Comparison of ENCODE assay signal across 9 cellular contexts in the genomic region with DNA sequence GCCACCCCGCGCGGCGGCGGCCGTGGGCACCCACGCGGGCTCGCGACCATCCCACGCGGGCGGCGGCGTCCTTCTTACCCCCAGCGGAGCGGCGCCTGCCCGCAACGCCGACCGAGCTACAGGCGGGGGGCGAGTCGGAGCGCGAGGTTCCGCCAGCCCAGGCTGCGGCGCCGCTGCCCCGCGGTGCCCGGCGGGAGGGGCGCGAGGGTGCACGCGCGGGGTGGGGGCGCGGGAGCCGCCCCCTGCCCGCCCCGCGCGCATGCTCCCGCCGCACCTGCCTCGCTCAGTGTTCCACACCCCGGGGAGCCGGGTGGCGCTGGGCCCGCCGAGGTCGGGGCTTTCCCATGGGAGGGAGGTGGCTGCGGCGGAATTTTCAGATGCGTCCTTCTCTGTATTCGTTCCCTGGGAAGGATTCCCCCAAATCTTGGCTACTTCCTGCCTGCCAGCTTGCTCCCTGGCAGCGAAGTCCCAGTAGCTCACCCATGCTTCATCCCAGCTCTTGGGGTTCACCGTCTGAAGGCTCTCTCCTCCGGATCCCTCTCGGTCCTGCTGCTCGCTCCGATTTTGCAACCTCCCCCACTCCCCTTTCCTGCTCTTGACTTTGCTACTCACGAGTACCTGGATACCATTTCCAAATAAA. TPM values are rescaled to one million over a fixed set of nuclear protein-coding genes. Genes with fewer than 3 reads are reported as not detected.
DNase-seq lines count a peak whose midpoint lies in the region; ATAC-seq, FAIRE-seq and TF ChIP-seq lines count a peak whose summit lies in the region.
"Had no signal": no experiment of that assay in that cellular context is flagged by ENCODE, and none has a peak within 500 bp of the region (broad histone marks: within the 10 kb centered on the region; RNA-seq: fewer than 3 reads in every experiment).

TSS of gene L3MBTL4 (minus strand) at position 189 of the 640 bp plus-strand sequence. CDS start 103,286 bp downstream, outside the sequence.

- WGBS in transverse colon (ENCODE audit: low coverage in 1 of 2), 2 donors: 4 to 20% methylated on average over 4 to 15 of the region's 67 CpGs

- TF ChIP-seq POLR2A in transverse colon (IDR thresholded peaks at IDR 0.05): no peak

- no peak for DNase-seq in activated T-cell treated with anti-CD3 and anti-CD28 coated beads, Interleukin-2, amount 50 U/mL, for 24 hours
- DNase-seq in activated T-cell treated with anti-CD3 and anti-CD28 coated beads for 4 hours (no peak), H7 (peak; percentile 86), NCI-H226 (peak; percentile 54), mesothelial cell of epicardium (ENCODE audit: low spot score in 2 of 2, unreplicated experiment in 2 of 2) (peak; percentile 34 to 67), transverse colon (peak; percentile 58), D721Med (ENCODE audit: insufficient read length, low spot score) (no peak)
- no peak for DNase-seq in effector memory CD8-positive, alpha-beta T cell

- H3K4me3 ChIP-seq in H7 (ENCODE audit: insufficient read depth, low read depth, low read length) (peak within 1 kb of the TSS; percentile 77), transverse colon (peak within 1 kb of the TSS; percentile 77 to 96 (median 88))

- TF ChIP-seq CTCF in mesothelial cell of epicardium (IDR thresholded peaks at IDR 0.05; ENCODE audit: unreplicated experiment): no peak
- no peak for TF ChIP-seq CTCF in transverse colon (IDR thresholded peaks at IDR 0.05)
- no peak for TF ChIP-seq CTCF in D721Med (IDR thresholded peaks at IDR 0.05; ENCODE audit: insufficient read depth, missing control alignments)

- peak; percentile 46 for ATAC-seq in effector memory CD8-positive, alpha-beta T cell (replicated peaks)

- H3K27me3 Mint-ChIP-seq in activated T-cell treated with anti-CD3 and anti-CD28 coated beads, Interleukin-2, amount 50 U/mL, for 24 hours: peaks cover 41% of the 10 kb centered on the region
- peaks cover 16 to 21% of the 10 kb centered on the region in 2 donors for H3K27me3 Mint-ChIP-seq in effector memory CD8-positive, alpha-beta T cell
- peaks cover 43% of the 10 kb centered on the region for H3K27me3 Mint-ChIP-seq in mesothelial cell of epicardium (ENCODE audit: low read depth)

- peaks cover 6% of the 10 kb centered on the region for H3K4me1 Mint-ChIP-seq in activated T-cell treated with anti-CD3 and anti-CD28 coated beads, Interleukin-2, amount 50 U/mL, for 24 hours (ENCODE audit: low read depth)
- H3K4me1 Mint-ChIP-seq in effector memory CD8-positive, alpha-beta T cell (ENCODE audit: low read depth in 2 of 2): peaks cover 2 to 3% of the 10 kb centered on the region in 2 donors
- H3K4me1 Mint-ChIP-seq in mesothelial cell of epicardium: peaks cover 18% of the 10 kb centered on the region

- H3K9me3 ChIP-seq in transverse colon: no peaks in the 10 kb centered on the region

- TF ChIP-seq EP300 in transverse colon (IDR thresholded peaks at IDR 0.05; ENCODE audit: low read depth): no peak

- no peak within 1 kb of the TSS for H3K27ac Mint-ChIP-seq in activated T-cell treated with anti-CD3 and anti-CD28 coated beads, Interleukin-2, amount 50 U/mL, for 24 hours
- H3K27ac Mint-ChIP-seq in effector memory CD8-positive, alpha-beta T cell: peak within 1 kb of the TSS in 1 of 2 donors; percentile 58
- peak within 1 kb of the TSS; percentile 94 for H3K27ac Mint-ChIP-seq in mesothelial cell of epicardium

- H3K9me3 Mint-ChIP-seq in activated T-cell treated with anti-CD3 and anti-CD28 coated beads, Interleukin-2, amount 50 U/mL, for 24 hours: peaks cover 8% of the 10 kb centered on the region
- peaks cover 1 to 17% of the 10 kb centered on the region in 2 donors for H3K9me3 Mint-ChIP-seq in effector memory CD8-positive, alpha-beta T cell
- H3K9me3 Mint-ChIP-seq in mesothelial cell of epicardium: no peaks in the 10 kb centered on the region

- intact Hi-C loops in transverse colon (cut with DNase I; ENCODE audit: low total_unique reads): no loop called here

- peaks cover 0 to 10% (median 8%) of the 10 kb centered on the region in 4 donors for H3K4me1 ChIP-seq in transverse colon

- FAIRE-seq in D721Med (lab: Jason Lieb, UNC): no peak
- FAIRE-seq: endometrium had no signal

- H3K27ac ChIP-seq in transverse colon: peak within 1 kb of the TSS; percentile 80 to 89 (median 84)

- peak within 1 kb of the TSS; percentile 67 for H3K4me3 Mint-ChIP-seq in activated T-cell treated with anti-CD3 and anti-CD28 coated beads, Interleukin-2, amount 50 U/mL, for 24 hours
- peak within 1 kb of the TSS; percentile 74 to 78 for H3K4me3 Mint-ChIP-seq in effector memory CD8-positive, alpha-beta T cell
- H3K4me3 Mint-ChIP-seq in mesothelial cell of epicardium: peak within 1 kb of the TSS; percentile 86

- H3K36me3 ChIP-seq in H7 (replicated peaks; ENCODE audit: control insufficient read depth, insufficient read depth, low read length) (no peaks in the 10 kb centered on the region), transverse colon (no peaks in the 10 kb centered on the region)

- H3K27me3 ChIP-seq in H7 (ENCODE audit: control insufficient read depth, insufficient read depth, low read length): peaks cover 25% of the 10 kb centered on the region
- H3K27me3 ChIP-seq in transverse colon: no peaks in the 10 kb centered on the region

- in situ Hi-C loops in transverse colon (cut with MboI; ENCODE audit: low pct_ligation_motif_present in 1 of 4, low pct_unique_long_range_greater_than_20kb in 1 of 4, low sequenced_read_pairs in 3 of 4): no loop called here

- no peaks in the 10 kb centered on the region for H3K36me3 Mint-ChIP-seq in activated T-cell treated with anti-CD3 and anti-CD28 coated beads, Interleukin-2, amount 50 U/mL, for 24 hours (ENCODE audit: low read depth)
- H3K36me3 Mint-ChIP-seq in effector memory CD8-positive, alpha-beta T cell (ENCODE audit: insufficient read depth): peaks cover 6% of the 10 kb centered on the region
- no peaks in the 10 kb centered on the region for H3K36me3 Mint-ChIP-seq in mesothelial cell of epicardium

RNA-seq across cellular contexts. Expression of gene L3MBTL4, which starts in this region (rescaled TPM):
- 0.48 and 0.59 TPM in 2 replicates for total RNA-seq in H7 (2014; rRNA removed; shearing (Covaris generic))
- total RNA-seq in mesothelial cell of epicardium (15.9 to 18.5 TPM (median 17.5 TPM) in 3 replicates), transverse colon (1 to 10 TPM in 3 of 4 donors, under 1 TPM in 1; 0.20 to 4.9 (median 2.9) TPM)

Comparison
In these comparisons a context has a peak if more than half of its experiments do, and no peak if none do; other contexts are left out.
1. Peak in DNase-seq and H3K4me3 ChIP-seq in H7; RNA of the gene not detected or under 1 TPM.
2. DNase-seq: peak in NCI-H226 (single experiment), mesothelial cell of epicardium (2 of 2) and transverse colon (single experiment); none in activated T-cell treated with anti-CD3 and anti-CD28 coated beads, Interleukin-2, amount 50 U/mL, for 24 hours (single experiment), activated T-cell treated with anti-CD3 and anti-CD28 coated beads for 4 hours (single experiment), effector memory CD8-positive, alpha-beta T cell (0 of 3) and D721Med (single experiment).
3. Peak in every context shown above with its lines, with median percentiles within 50 percentile points of each other: H3K4me3 Mint-ChIP-seq.